Comparison of ENCODE assay signal across 13 cellular contexts in the genomic region with DNA sequence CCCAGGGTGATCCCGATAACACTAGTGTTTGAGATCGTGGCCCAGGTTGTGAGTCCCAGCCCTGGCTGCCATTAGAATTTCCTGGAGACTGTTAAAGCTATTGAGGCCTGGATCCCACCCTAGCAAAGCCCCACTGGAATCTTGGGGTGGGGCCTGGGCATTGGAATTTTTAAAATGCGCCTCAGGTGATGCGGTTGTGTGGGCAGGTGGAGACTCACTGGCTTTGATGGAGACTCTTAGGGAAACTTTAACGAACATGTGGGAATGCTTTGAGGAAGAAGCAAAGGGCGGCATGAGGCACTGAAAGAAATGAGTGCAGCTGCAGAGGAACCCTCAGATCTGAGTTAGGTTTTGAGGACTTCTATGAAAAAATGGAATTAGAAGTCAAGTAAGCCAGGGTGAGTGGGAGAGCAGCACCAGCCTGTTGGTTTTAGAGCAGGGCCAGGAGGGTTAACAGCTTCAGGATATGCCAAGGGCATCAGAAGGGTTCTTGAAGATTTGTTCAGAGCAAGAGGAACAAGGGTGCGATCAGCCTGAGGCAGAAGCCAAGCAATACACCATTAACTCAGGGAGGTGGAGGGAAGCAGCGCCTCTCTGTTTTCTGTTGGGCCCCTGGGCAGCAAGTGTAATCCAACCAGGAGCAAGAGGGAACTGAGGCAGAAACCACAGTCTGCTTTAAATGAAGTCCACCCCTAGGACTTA.
"Had no signal": no experiment of that assay in that cellular context is flagged by ENCODE, and none has a peak within 500 bp of the region (broad histone marks: within the 10 kb centered on the region; RNA-seq: fewer than 3 reads in every experiment).

No MANE protein-coding gene starts in this region.

- H3K9me3 ChIP-seq: gastrocnemius medialis had no signal

- H3K27ac Mint-ChIP-seq: activated CD8-positive, alpha-beta T cell treated with anti-CD3 and anti-CD28 coated beads for 36 hours; activated naive CD8-positive, alpha-beta T cell treated with anti-CD3 and anti-CD28 coated beads, Interleukin-2, amount 50 U/mL, for 24 hours; activated T-cell treated with anti-CD3 and anti-CD28 coated beads, Interleukin-2, amount 50 U/mL, for 72 hours; naive thymus-derived CD8-positive, alpha-beta T cell had no signal

- H3K4me3 Mint-ChIP-seq: activated CD8-positive, alpha-beta T cell treated with anti-CD3 and anti-CD28 coated beads for 36 hours; activated naive CD8-positive, alpha-beta T cell treated with anti-CD3 and anti-CD28 coated beads, Interleukin-2, amount 50 U/mL, for 24 hours; activated T-cell treated with anti-CD3 and anti-CD28 coated beads, Interleukin-2, amount 50 U/mL, for 72 hours; naive thymus-derived CD8-positive, alpha-beta T cell had no signal

- H3K36me3 ChIP-seq: cardiac muscle cell, gastrocnemius medialis had no signal

- H3K27ac ChIP-seq: cardiac muscle cell, gastrocnemius medialis had no signal

- H3K27me3 Mint-ChIP-seq: activated CD8-positive, alpha-beta T cell treated with anti-CD3 and anti-CD28 coated beads for 36 hours; activated naive CD8-positive, alpha-beta T cell treated with anti-CD3 and anti-CD28 coated beads, Interleukin-2, amount 50 U/mL, for 24 hours; naive thymus-derived CD8-positive, alpha-beta T cell had no signal

- DNase-seq: activated CD8-positive, alpha-beta memory T cell treated with anti-CD3 and anti-CD28 coated beads, Interleukin-2, amount 50 U/mL, for 4 hours; activated CD8-positive, alpha-beta T cell treated with anti-CD3 and anti-CD28 coated beads for 36 hours; activated naive CD4-positive, alpha-beta T cell treated with Interleukin-2 at 50 U/mL for 16 hours; activated naive CD8-positive, alpha-beta T cell treated with anti-CD3 and anti-CD28 coated beads, Interleukin-2, amount 50 U/mL, for 24 hours; activated T-cell treated with anti-CD3 and anti-CD28 coated beads, Interleukin-2, amount 50 U/mL, for 72 hours; effector CD4-positive, alpha-beta T cell; gastrocnemius medialis; mucosa of descending colon; naive thymus-derived CD8-positive, alpha-beta T cell; stimulated activated CD4-positive, alpha-beta T cell treated with anti-CD3 and anti-CD28 coated beads, Interleukin-4, amount 100 ng/mL, for 4 hours; T-helper 9 cell had no signal

- H3K4me3 ChIP-seq: cardiac muscle cell, gastrocnemius medialis, lung, mucosa of descending colon had no signal

- ATAC-seq: activated CD8-positive, alpha-beta T cell treated with anti-CD3 and anti-CD28 coated beads for 36 hours; activated naive CD8-positive, alpha-beta T cell treated with anti-CD3 and anti-CD28 coated beads, Interleukin-2, amount 50 U/mL, for 24 hours; activated T-cell treated with anti-CD3 and anti-CD28 coated beads, Interleukin-2, amount 50 U/mL, for 72 hours; gastrocnemius medialis; mucosa of descending colon; naive thymus-derived CD8-positive, alpha-beta T cell had no signal

- H3K27me3 ChIP-seq: cardiac muscle cell, gastrocnemius medialis had no signal
